In genomic region chr12:123131879-123132402, GRCh38 we compare ENCODE assay signal across 9 cellular contexts. TPM values are rescaled to one million over a fixed set of nuclear protein-coding genes. Genes with fewer than 3 reads are reported as not detected.
DNase-seq lines count a peak whose midpoint lies in the region; ATAC-seq and TF ChIP-seq lines count a peak whose summit lies in the region.
"Had no signal": no experiment of that assay in that cellular context is flagged by ENCODE, and none has a peak within 500 bp of the region (broad histone marks: within the 10 kb centered on the region; RNA-seq: fewer than 3 reads in every experiment).

No MANE protein-coding gene starts in this region.

- H2AK9ac ChIP-seq in IMR-90 (replicated peaks; ENCODE audit: low read depth, low read length, poor library complexity) = peak overlapping the region; percentile 70

- peak overlapping the region; percentile 11; the same call in 2 of the 3 replicates for H2BK15ac ChIP-seq in IMR-90 (ENCODE audit: low read depth, low read length)

- H3K4me3 Mint-ChIP-seq in activated naive CD8-positive, alpha-beta T cell treated with anti-CD3 and anti-CD28 coated beads for 36 hours = peak overlapping the region; percentile 53

- H3K4me2 ChIP-seq in IMR-90 (ENCODE audit: low read depth, low read length) (no peak overlapping the region), osteoblast (ENCODE audit: insufficient read depth, low read length) (no peak overlapping the region)

- H2BK5ac ChIP-seq in IMR-90 (ENCODE audit: low read depth, low read length, poor library complexity, severe bottlenecking) = no peak overlapping the region

- H4K8ac ChIP-seq in IMR-90 (ENCODE audit: low read depth in 2 of 2, low read length in 2 of 2) = peak overlapping the region in 1 of 2 experiments; percentile 45; a peak in 2 of 4 replicates

- intact Hi-C loops in IMR-90 (cut with micrococcal nuclease) = no loop called here

- H3K9me3 Mint-ChIP-seq in activated naive CD8-positive, alpha-beta T cell treated with anti-CD3 and anti-CD28 coated beads for 36 hours = peaks cover 2% of the 10 kb centered on the region

- ATAC-seq in IMR-90 (ENCODE audit: low read depth) (no peak), GM21515 (IDR thresholded peaks at IDR 0.05; ENCODE audit: unreplicated experiment) (no peak), HG02623 (IDR thresholded peaks at IDR 0.05; ENCODE audit: unreplicated experiment) (no peak)

- no peaks in the 10 kb centered on the region for H3K9me3 ChIP-seq in IMR-90 (ENCODE audit: control insufficient read depth, insufficient read depth, low read length)
- no peaks in the 10 kb centered on the region for H3K9me3 ChIP-seq in osteoblast (ENCODE audit: low read depth, low read length)

- CTCF ChIA-PET in IMR-90 (lab: Yijun Ruan, JAX) = no interaction called here

- WGBS in IMR-90 (ENCODE audit: extremely low coverage in 2 of 2, insufficient read length in 1 of 2), 2 experiments = 96% methylated on average over 5 of the region's 12 CpGs; no CpG with 5 or more reads in 1 of the 2 experiments

- peaks cover 3% of the 10 kb centered on the region for H3K36me3 Mint-ChIP-seq in activated naive CD8-positive, alpha-beta T cell treated with anti-CD3 and anti-CD28 coated beads for 36 hours

- dilution Hi-C loops in IMR-90 (cut with HindIII; ENCODE audit: low sequenced_read_pairs, unreplicated experiment) = no loop called here

- TF ChIP-seq CTCF in IMR-90 (conservative IDR thresholded peaks at IDR 0.05; ENCODE audit: low read depth, low read length) (no peak), osteoblast (IDR thresholded peaks at IDR 0.05; ENCODE audit: extremely low read depth, low read depth, low read length) (no peak)

- no peak overlapping the region for H3K9ac ChIP-seq in IMR-90 (ENCODE audit: low read depth, low read length)

- peak overlapping the region; percentile 10; the same call in 1 of the 2 replicates for H4K91ac ChIP-seq in IMR-90 (ENCODE audit: insufficient read depth, low read depth, low read length)

- peaks cover 14 to 42% of the 10 kb centered on the region in 2 experiments for H3K79me1 ChIP-seq in IMR-90 (ENCODE audit: low read depth in 1 of 2, low read length in 2 of 2)

- POLR2A ChIA-PET in IMR-90 (lab: Charles Lee; ENCODE audit: unreplicated experiment) = no interaction called here

- no peak overlapping the region; the same call in 1 of the 2 replicates for H3K56ac ChIP-seq in IMR-90 (ENCODE audit: extremely low read depth, insufficient read depth, low read length)

- H4K5ac ChIP-seq in IMR-90 (ENCODE audit: low read depth, low read length) = no peak overlapping the region

- H3K9me1 ChIP-seq in IMR-90 (ENCODE audit: insufficient read depth, low read length) = peaks cover 10% of the 10 kb centered on the region

- peak overlapping the region; percentile 67 for H3K18ac ChIP-seq in IMR-90 (ENCODE audit: low read depth, low read length)

- no peak overlapping the region for H3K23ac ChIP-seq in IMR-90 (ENCODE audit: low read depth, low read length)

- H2AFZ ChIP-seq in IMR-90 (replicated peaks; ENCODE audit: low read length, poor library complexity) (peak overlapping the region; percentile 61), osteoblast (ENCODE audit: low read length) (peak overlapping the region; percentile 35)

- peak overlapping the region; percentile 79 for H3K4ac ChIP-seq in IMR-90 (ENCODE audit: low read depth, low read length)

- peak overlapping the region; percentile 62; the same call in 1 of the 2 replicates for H2BK20ac ChIP-seq in IMR-90 (ENCODE audit: low read depth, low read length)

- no peak for TF ChIP-seq RAD21 in IMR-90 (IDR thresholded peaks at IDR 0.05; ENCODE audit: low read length)

- peak overlapping the region; percentile 63; the same call in 1 of the 2 replicates for H3K14ac ChIP-seq in IMR-90 (replicated peaks; ENCODE audit: low read depth, low read length)

- peak overlapping the region; percentile 82; the same call in 1 of the 2 replicates for H2AK5ac ChIP-seq in IMR-90 (ENCODE audit: low read depth, low read length)

- H3K27ac ChIP-seq in IMR-90 (ENCODE audit: insufficient read depth, low read length) = no peak overlapping the region
- no peak overlapping the region for H3K27ac ChIP-seq in osteoblast (ENCODE audit: low read depth, low read length)
- H3K27ac ChIP-seq: SK-N-MC had no signal

- in situ Hi-C loops in IMR-90 (cut with MboI; ENCODE audit: low sequenced_read_pairs) = no loop called here

- peaks cover 19% of the 10 kb centered on the region for H3K79me2 ChIP-seq in osteoblast (ENCODE audit: insufficient read depth, low read length)

- peak overlapping the region; percentile 46 for H2BK120ac ChIP-seq in IMR-90 (ENCODE audit: low read depth, low read length)

- peak overlapping the region; percentile 80 for H3K27ac Mint-ChIP-seq in activated naive CD8-positive, alpha-beta T cell treated with anti-CD3 and anti-CD28 coated beads for 36 hours

- BruUV-seq in IMR-90 (replicated peaks; lab: Mats Ljungman, UMichigan) = no TSS peak

- no peaks in the 10 kb centered on the region for H3K27me3 Mint-ChIP-seq in activated naive CD8-positive, alpha-beta T cell treated with anti-CD3 and anti-CD28 coated beads for 36 hours

- H3K4me1 ChIP-seq in IMR-90 (ENCODE audit: control insufficient read depth, insufficient read depth, low read length) (peaks cover 13% of the 10 kb centered on the region), osteoblast (ENCODE audit: insufficient read depth, low read length) (peaks cover 28% of the 10 kb centered on the region)

- H3K27me3 ChIP-seq in IMR-90 (ENCODE audit: control insufficient read depth, insufficient read depth, low read length) (no peaks in the 10 kb centered on the region), osteoblast (ENCODE audit: insufficient read depth, low read length) (no peaks in the 10 kb centered on the region)

- 0 out of 2 replicates have a peak, but pooled peaks cover 6% of the 10 kb centered on the region for H4K20me1 ChIP-seq in IMR-90 (ENCODE audit: insufficient read depth, low read length)
- H4K20me1 ChIP-seq in osteoblast (ENCODE audit: insufficient read depth, low read length) = peaks cover 3% of the 10 kb centered on the region

- TF ChIP-seq POLR2A in IMR-90 (IDR thresholded peaks at IDR 0.05; ENCODE audit: low read depth, low read length) = no peak

- DNase-seq in IMR-90 (no peak), NCI-H69 (lab: John Stamatoyannopoulos, UW) (peak; percentile 99), osteoblast (ENCODE audit: insufficient read length, low spot score, missing footprints) (no peak), OCI-M1 (lab: John Stamatoyannopoulos, UW) (no peak), inferior parietal cortex (ENCODE audit: extremely low spot score) (no peak)
- DNase-seq in activated naive CD8-positive, alpha-beta T cell treated with anti-CD3 and anti-CD28 coated beads for 36 hours = peak; percentile 39

- H3K36me3 ChIP-seq in IMR-90 (ENCODE audit: control insufficient read depth, insufficient read depth, low read length) (peaks cover 3% of the 10 kb centered on the region), osteoblast (ENCODE audit: insufficient read depth, low read length) (no peaks in the 10 kb centered on the region)

- H3K4me1 Mint-ChIP-seq in activated naive CD8-positive, alpha-beta T cell treated with anti-CD3 and anti-CD28 coated beads for 36 hours = peaks cover 21% of the 10 kb centered on the region

- no peak overlapping the region for H3K4me3 ChIP-seq in IMR-90 (ENCODE audit: insufficient read depth, low read depth, low read length)
- no peak overlapping the region for H3K4me3 ChIP-seq in osteoblast (ENCODE audit: insufficient read depth, low read length)
- H3K4me3 ChIP-seq: SK-N-MC had no signal

TF ChIP-seq in IMR-90, 13 proteins besides CTCF, POLR2A, EP300 and RAD21:
- TF ChIP-seq USF2 (IDR thresholded peaks at IDR 0.05; ENCODE audit: low read depth, low read length) = no peak
- no peak for TF ChIP-seq MAFK (IDR thresholded peaks at IDR 0.05; ENCODE audit: low read depth, low read length)

RNA-seq across cellular contexts. Expression of gene PITPNM2, which starts 18.9 kb away (rescaled TPM):
- total RNA-seq in IMR-90 (2012; rRNA removed) (0.83 and 1.6 TPM in 2 replicates), osteoblast (3.3 and 6.5 TPM in 2 replicates)
- 3.0 and 3.1 TPM in 2 replicates for polyA plus RNA-seq in IMR-90 (2012; rRNA removed)
- polyA plus RNA-seq in IMR-90 (2012; cell fraction: cytosol; rRNA removed) = 1.4 and 3.3 TPM in 2 replicates
- 12.1 and 24.5 TPM in 2 replicates for polyA plus RNA-seq in IMR-90 (2012; cell fraction: nucleus; rRNA removed; ENCODE audit: low replicate concordance)
- total RNA-seq in activated naive CD8-positive, alpha-beta T cell treated with anti-CD3 and anti-CD28 coated beads for 36 hours = 10 to 100 TPM; 13.1 to 13.2 TPM

Comparison
In these comparisons a context has a peak if more than half of its experiments do, and no peak if none do; other contexts are left out.
1. DNase-seq: peak in NCI-H69 (single experiment) and activated naive CD8-positive, alpha-beta T cell treated with anti-CD3 and anti-CD28 coated beads for 36 hours (single experiment); none in IMR-90 (single experiment), osteoblast (single experiment), OCI-M1 (single experiment) and inferior parietal cortex (single experiment).